1 cellular context compared by ENCODE assay signal in genomic region chr9:71760901-71761300, GRCh38.
TF ChIP-seq lines count a peak whose summit lies in the region.

No MANE protein-coding gene starts in this region.

TF ChIP-seq in HepG2, 621 proteins besides CTCF, POLR2A, EP300 and RAD21 (continued from another document):
- peak; percentile 59 for TF ChIP-seq ZNF687 (CRISPR knock-in tag; IDR thresholded peaks at IDR 0.05)
- no peak for TF ChIP-seq ZBTB21 (CRISPR knock-in tag; IDR thresholded peaks at IDR 0.05)
- TF ChIP-seq ZNF292 (CRISPR knock-in tag; IDR thresholded peaks at IDR 0.05; ENCODE audit: borderline replicate concordance, low read depth) = 0 out of 2 replicates have a peak, but pooled peaks have one; percentile 38
- no peak for TF ChIP-seq ZSCAN21 (CRISPR knock-in tag; IDR thresholded peaks at IDR 0.05; ENCODE audit: borderline replicate concordance)
- TF ChIP-seq ZNF7 (CRISPR knock-in tag; IDR thresholded peaks at IDR 0.05) = peak; percentile 93
- TF ChIP-seq ARID3A (IDR thresholded peaks at IDR 0.05; ENCODE audit: low read depth, low read length) = no peak; the same call in 1 of the 2 replicates
- no peak for TF ChIP-seq SRSF4 (IDR thresholded peaks at IDR 0.05; ENCODE audit: low read depth, low read length, poor library complexity, severe bottlenecking)
- no peak for TF ChIP-seq SOX13 (IDR thresholded peaks at IDR 0.05)
- TF ChIP-seq SOX13 (CRISPR knock-in tag; conservative IDR thresholded peaks at IDR 0.05 in 1 of 2, IDR thresholded peaks at IDR 0.05 in 1 of 2) = peak in 1 of 2 experiments; percentile 9; a peak in 1 of 4 replicates
- no peak for TF ChIP-seq ZFP82 (CRISPR knock-in tag; IDR thresholded peaks at IDR 0.05; ENCODE audit: borderline replicate concordance)
- TF ChIP-seq ZNF136 (CRISPR knock-in tag; IDR thresholded peaks at IDR 0.05; ENCODE audit: low read depth) = no peak
- peak; percentile 50; the same call in 1 of the 2 replicates for TF ChIP-seq SAP130 (CRISPR knock-in tag; IDR thresholded peaks at IDR 0.05; ENCODE audit: low read depth)
- no peak for TF ChIP-seq ZNF546 (CRISPR knock-in tag; conservative IDR thresholded peaks at IDR 0.05)
- TF ChIP-seq ZNF800 (CRISPR knock-in tag; IDR thresholded peaks at IDR 0.05) = no peak
- no peak for TF ChIP-seq TMF1 (CRISPR knock-in tag; IDR thresholded peaks at IDR 0.05; ENCODE audit: low read depth)
- no peak for TF ChIP-seq TERF1 (CRISPR knock-in tag; IDR thresholded peaks at IDR 0.05)
- no peak for TF ChIP-seq EZH2 (conservative IDR thresholded peaks at IDR 0.05; ENCODE audit: low read depth, low read length)
- no peak for TF ChIP-seq ZBTB44 (CRISPR knock-in tag; IDR thresholded peaks at IDR 0.05)
- TF ChIP-seq ZBTB34 (CRISPR knock-in tag; IDR thresholded peaks at IDR 0.05) = no peak
- no peak for TF ChIP-seq RBAK (CRISPR knock-in tag; IDR thresholded peaks at IDR 0.05)
- no peak for TF ChIP-seq THAP11 (CRISPR knock-in tag; IDR thresholded peaks at IDR 0.05)
- no peak for TF ChIP-seq PPARG (CRISPR knock-in tag; conservative IDR thresholded peaks at IDR 0.05)
- TF ChIP-seq NFATC3 (CRISPR knock-in tag; IDR thresholded peaks at IDR 0.05) = no peak
- TF ChIP-seq KDM5A (IDR thresholded peaks at IDR 0.05; ENCODE audit: borderline replicate concordance, low read length) = no peak
- no peak for TF ChIP-seq KDM2A (CRISPR knock-in tag; IDR thresholded peaks at IDR 0.05; ENCODE audit: borderline replicate concordance, low read depth)
- TF ChIP-seq TBL1XR1 (IDR thresholded peaks at IDR 0.05; ENCODE audit: borderline replicate concordance, low read length, partially characterized antibody) = no peak
- TF ChIP-seq ZFP91 (CRISPR knock-in tag; IDR thresholded peaks at IDR 0.05; ENCODE audit: borderline replicate concordance) = no peak
- no peak for TF ChIP-seq ZNF180 (CRISPR knock-in tag; IDR thresholded peaks at IDR 0.05; ENCODE audit: borderline replicate concordance, low read depth)
- no peak for TF ChIP-seq ZNF354B (CRISPR knock-in tag; IDR thresholded peaks at IDR 0.05)
- no peak for TF ChIP-seq MXD3 (CRISPR knock-in tag; IDR thresholded peaks at IDR 0.05)
- TF ChIP-seq STAT6 (CRISPR knock-in tag; IDR thresholded peaks at IDR 0.05; ENCODE audit: borderline replicate concordance) = no peak
- TF ChIP-seq CREB1 (IDR thresholded peaks at IDR 0.05) = no peak
- TF ChIP-seq CREB1 (CRISPR knock-in tag; IDR thresholded peaks at IDR 0.05) = peak; percentile 22; the same call in 1 of the 2 replicates
- no peak for TF ChIP-seq THYN1 (CRISPR knock-in tag; IDR thresholded peaks at IDR 0.05; ENCODE audit: borderline replicate concordance, low read depth)
- TF ChIP-seq MTA3 (CRISPR knock-in tag; IDR thresholded peaks at IDR 0.05) = no peak
- no peak for TF ChIP-seq DMAP1 (CRISPR knock-in tag; IDR thresholded peaks at IDR 0.05)
- no peak for TF ChIP-seq ZBTB10 (CRISPR knock-in tag; IDR thresholded peaks at IDR 0.05; ENCODE audit: borderline replicate concordance)
